In genomic region chr6:83860347-83860731, GRCh38 we compare ENCODE assay signal across 8 cellular contexts. TPM values are rescaled to one million over a fixed set of nuclear protein-coding genes. Genes with fewer than 3 reads are reported as not detected.
DNase-seq lines count a peak whose midpoint lies in the region; ATAC-seq and TF ChIP-seq lines count a peak whose summit lies in the region.

No MANE protein-coding gene starts in this region.

- CTCF ChIA-PET in WTC11 (lab: Charles Lee), result interaction anchor here (0.7 to 1.8 kb wide), 7 partner anchors 21 to 367 kb away, joined by 3 to 7 read pairs (median 3); partner anchors contain the start of gene CEP162

- peaks cover 11% of the 10 kb centered on the region for H3K36me3 Mint-ChIP-seq in WTC11

- peaks cover 8% of the 10 kb centered on the region for H3K27me3 Mint-ChIP-seq in WTC11 (ENCODE audit: low read depth)

- no peaks in the 10 kb centered on the region for H3K4me1 ChIP-seq in cardiac muscle cell (ENCODE audit: low read depth)
- H3K4me1 ChIP-seq in iPS-20b (ENCODE audit: insufficient read depth, low read length), result peaks cover 6% of the 10 kb centered on the region; the same call in 1 of the 2 replicates
- peaks cover 14 to 16% of the 10 kb centered on the region in 2 donors for H3K4me1 ChIP-seq in thyroid gland

- peaks cover 20% of the 10 kb centered on the region for H3K4me1 Mint-ChIP-seq in WTC11

- intact Hi-C loops in Right ventricle myocardium superior (cut with DNase I) (no loop called here), thyroid gland (cut with DNase I) (no loop called here)

- H3K27me3 ChIP-seq in cardiac muscle cell, result peaks cover 4% of the 10 kb centered on the region
- H3K27me3 ChIP-seq in iPS-20b (ENCODE audit: insufficient read depth, low read length), result peaks cover 10% of the 10 kb centered on the region
- H3K27me3 ChIP-seq in thyroid gland, result no peaks in the 10 kb centered on the region

- H3K9me3 Mint-ChIP-seq in WTC11, result no peaks in the 10 kb centered on the region

- WGBS in thyroid gland, 2 donors, result 22 to 23% methylated on average over 6 of the region's 6 CpGs

- H3K9me3 ChIP-seq in cardiac muscle cell (ENCODE audit: low read depth) (no peaks in the 10 kb centered on the region), iPS-20b (ENCODE audit: insufficient read depth, low read depth, low read length) (no peaks in the 10 kb centered on the region), thyroid gland (no peaks in the 10 kb centered on the region)

- TF ChIP-seq POLR2A in thyroid gland (IDR thresholded peaks at IDR 0.05), result no peak

- H3K27ac Mint-ChIP-seq in WTC11, result no peak overlapping the region

- no peak for DNase-seq in cardiac muscle cell (ENCODE audit: low read depth in 1 of 2, low spot score in 1 of 2)
- no peak for DNase-seq in Right ventricle myocardium superior
- DNase-seq in WTC11 (ENCODE audit: low spot score), result no peak
- DNase-seq in thyroid gland, result no peak
- DNase-seq in DMS114 treated with DMSO at 0.1 percent for 48 hours (lab: John Stamatoyannopoulos, UW; ENCODE audit: unreplicated experiment), result no peak
- DNase-seq in stimulated activated CD4-positive, alpha-beta T cell treated with anti-CD3 and anti-CD28 coated beads, Interleukin-4, amount 100 ng/mL, for 4 hours, result no peak

- H3K4me3 Mint-ChIP-seq in WTC11, result peak overlapping the region; percentile 96

- POLR2A ChIA-PET in WTC11 (lab: Charles Lee), result no interaction called here

- H3K9ac ChIP-seq in iPS-20b (ENCODE audit: low read depth, low read length), result peak overlapping the region; percentile 81

- H3K27ac ChIP-seq in cardiac muscle cell (no peak overlapping the region), iPS-20b (ENCODE audit: low read length) (no peak overlapping the region), thyroid gland (peak overlapping the region in 2 of 3 donors; percentile 81)

- H3K36me3 ChIP-seq in cardiac muscle cell, result peaks cover 9% of the 10 kb centered on the region
- H3K36me3 ChIP-seq in iPS-20b (ENCODE audit: insufficient read depth, low read depth, low read length), result peaks cover 11% of the 10 kb centered on the region; the same call in 1 of the 2 replicates
- no peaks in the 10 kb centered on the region for H3K36me3 ChIP-seq in thyroid gland

- TF ChIP-seq CTCF in cardiac muscle cell (IDR thresholded peaks at IDR 0.05; ENCODE audit: low read depth, low read length) (no peak), WTC11 (IDR thresholded peaks at IDR 0.05) (no peak), thyroid gland (IDR thresholded peaks at IDR 0.05) (no peak)

- H3K4me3 ChIP-seq in cardiac muscle cell (peak overlapping the region; percentile 69), iPS-20b (ENCODE audit: low read length) (peak overlapping the region; percentile 99), thyroid gland (replicated peaks in 1 of 3) (peak overlapping the region in 2 of 3 donors; percentile 66 to 83)

- ATAC-seq in Right ventricle myocardium superior (ENCODE audit: poor library complexity) (no peak), WTC11 (no peak), HG02642 (IDR thresholded peaks at IDR 0.05; ENCODE audit: poor library complexity, unreplicated experiment) (no peak)

TF ChIP-seq in WTC11, 78 proteins besides CTCF, POLR2A, EP300 and RAD21:
- TF ChIP-seq SMAD3 (CRISPR knock-in tag; IDR thresholded peaks at IDR 0.05; ENCODE audit: borderline replicate concordance) (no peak), STAT6 (CRISPR knock-in tag; conservative IDR thresholded peaks at IDR 0.05; ENCODE audit: low read depth) (no peak), GABPB1 (CRISPR knock-in tag; IDR thresholded peaks at IDR 0.05) (no peak), ZNF671 (CRISPR knock-in tag; IDR thresholded peaks at IDR 0.05) (no peak), E2F1 (CRISPR knock-in tag; IDR thresholded peaks at IDR 0.05) (no peak), CBFB (CRISPR knock-in tag; IDR thresholded peaks at IDR 0.05; ENCODE audit: low read depth) (no peak), IRF1 (CRISPR knock-in tag; IDR thresholded peaks at IDR 0.05) (no peak), ZNF263 (CRISPR knock-in tag; IDR thresholded peaks at IDR 0.05; ENCODE audit: low read depth) (no peak), MAX (CRISPR knock-in tag; IDR thresholded peaks at IDR 0.05) (no peak), TP53 (CRISPR knock-in tag; IDR thresholded peaks at IDR 0.05) (no peak), CREB1 (CRISPR knock-in tag; IDR thresholded peaks at IDR 0.05) (no peak), JAZF1 (CRISPR knock-in tag; IDR thresholded peaks at IDR 0.05) (no peak), ZNF416 (CRISPR knock-in tag; IDR thresholded peaks at IDR 0.05) (no peak), ZBTB43 (CRISPR knock-in tag; IDR thresholded peaks at IDR 0.05) (no peak), NR2C2 (CRISPR knock-in tag; IDR thresholded peaks at IDR 0.05) (no peak), ZNF512 (CRISPR knock-in tag; IDR thresholded peaks at IDR 0.05; ENCODE audit: borderline replicate concordance) (no peak)

RNA-seq across cellular contexts. Expression of gene CYB5R4, which starts 0.8 kb away (rescaled TPM):
- 5.2 and 8.1 TPM in 2 replicates for total RNA-seq in cardiac muscle cell
- polyA plus RNA-seq in cardiac muscle cell, result 13.6 and 14.5 TPM in 2 replicates
- 13.2 TPM for total RNA-seq in Right ventricle myocardium superior
- 12.4 to 16.2 TPM (median 12.5 TPM) in 3 replicates for total RNA-seq in WTC11 (2021)
- 10 to 100 TPM in 2 of 4 donors, 1 to 10 TPM in 2; 6.4 to 12.5 (median 9.0) TPM for total RNA-seq in thyroid gland

RNA-seq across cellular contexts. Expression of gene RIPPLY2, which starts 7.2 kb away (rescaled TPM):
- total RNA-seq in cardiac muscle cell, result 0.35 and 0.45 TPM in 2 replicates
- 0.49 and 1.2 TPM in 2 replicates for polyA plus RNA-seq in cardiac muscle cell
- not detected for total RNA-seq in Right ventricle myocardium superior
- 0.66 to 2.2 TPM (median 2.1 TPM) in 3 replicates for total RNA-seq in WTC11 (2021)
- not detected for total RNA-seq in thyroid gland

Comparison
In these comparisons a context has a peak if more than half of its experiments do, and no peak if none do; other contexts are left out.
1. H3K27ac ChIP-seq: peak in thyroid gland (2 of 3); none in cardiac muscle cell (single experiment) and iPS-20b (single experiment).
2. Peak in every context shown above with its lines, with median percentiles within 50 percentile points of each other: H3K4me3 ChIP-seq.